ENCODE assay signal across 13 cellular contexts in genomic region chr15:93027413-93027812, GRCh38.
DNase-seq lines count a peak whose midpoint lies in the region; ATAC-seq and TF ChIP-seq lines count a peak whose summit lies in the region.
"Had no signal": no experiment of that assay in that cellular context is flagged by ENCODE, and none has a peak within 500 bp of the region (broad histone marks: within the 10 kb centered on the region; RNA-seq: fewer than 3 reads in every experiment).

No MANE protein-coding gene starts in this region.

- intact Hi-C loops in heart left ventricle (cut with DNase I), result loop anchor here in 2 of 10 donors (10.0 kb wide), 2 partner anchors 233 to 1297 kb away; no protein-coding TSS in a partner anchor
- intact Hi-C loops in Right ventricle myocardium superior (cut with DNase I), result no loop called here
- intact Hi-C loops in right lobe of liver (cut with DNase I), result no loop called here

- no peaks in the 10 kb centered on the region for H3K9me3 ChIP-seq in heart left ventricle
- no peaks in the 10 kb centered on the region for H3K9me3 ChIP-seq in right lobe of liver

- no peaks in the 10 kb centered on the region for H3K27me3 ChIP-seq in heart left ventricle
- no peaks in the 10 kb centered on the region for H3K27me3 ChIP-seq in right lobe of liver

- H3K4me1 ChIP-seq in heart left ventricle (peaks cover 0 to 67% (median 47%) of the 10 kb centered on the region in 12 donors), right lobe of liver (peaks cover 0 to 46% (median 19%) of the 10 kb centered on the region in 4 donors)

- no peak overlapping the region for H3K4me3 ChIP-seq in heart left ventricle
- H3K4me3 ChIP-seq in right lobe of liver, result no peak overlapping the region

- ATAC-seq in heart left ventricle, result no peak
- ATAC-seq in Right ventricle myocardium superior (ENCODE audit: poor library complexity), result no peak
- ATAC-seq in right lobe of liver, result peak; percentile 11 to 55 (median 37)
- ATAC-seq in GM18909 (IDR thresholded peaks at IDR 0.05; ENCODE audit: poor library complexity, unreplicated experiment), result no peak
- ATAC-seq: T-cell had no signal

- H3K36me3 ChIP-seq in heart left ventricle (peaks cover 0 to 56% (median 51%) of the 10 kb centered on the region in 9 donors), right lobe of liver (peaks cover 4 to 40% (median 13%) of the 10 kb centered on the region in 4 donors)

- DNase-seq in heart left ventricle, result peak in 1 of 5 donors; percentile 65
- no peak for DNase-seq in Right ventricle myocardium superior
- DNase-seq in right lobe of liver, result peak in 1 of 3 donors; percentile 69
- peak; percentile 32 for DNase-seq in ureter (ENCODE audit: low spot score)
- no peak for DNase-seq in AG20443 (ENCODE audit: low spot score)
- DNase-seq in middle frontal gyrus (ENCODE audit: extremely low spot score, low spot score), result no peak
- DNase-seq: CD4-positive, alpha-beta memory T cell; NCI-H748 treated with DMSO at 0.1 percent for 48 hours; stimulated activated CD4-positive, alpha-beta T cell treated with anti-CD3 and anti-CD28 coated beads, Interleukin-12 subunit alpha, Interleukin-12 subunit beta, amount 100 ng/mL, for 4 hours; stimulated activated naive CD4-positive, alpha-beta T cell treated with Interleukin-2 at 50 U/mL for 16 hours had no signal

- TF ChIP-seq CTCF in heart left ventricle (IDR thresholded peaks at IDR 0.05) (no peak), right lobe of liver (IDR thresholded peaks at IDR 0.05) (no peak)

- TF ChIP-seq POLR2A in heart left ventricle (IDR thresholded peaks at IDR 0.05) (no peak), right lobe of liver (IDR thresholded peaks at IDR 0.05) (no peak)

- WGBS in heart left ventricle, 4 donors, result 77 to 84% (median 79%) methylated on average over 10 of the region's 10 CpGs
- 6% methylated on average over 6 of the region's 10 CpGs for WGBS in right lobe of liver (ENCODE audit: insufficient coverage, low coverage, low lambda C conversion rate, missing lambda C conversion rate)

- H3K27ac ChIP-seq in heart left ventricle (peak overlapping the region in 10 of 12 donors; percentile 74 to 96 (median 83)), angular gyrus (ENCODE audit: low read depth, low read length) (peak overlapping the region; percentile 1), right lobe of liver (peak overlapping the region in 2 of 3 donors; percentile 83 to 86)

Comparison
In these comparisons a context has a peak if more than half of its experiments do, and no peak if none do; other contexts are left out.
1. ATAC-seq: peak in right lobe of liver (4 of 4); none in heart left ventricle (0 of 4), Right ventricle myocardium superior (single experiment) and GM18909 (single experiment).
2. H3K27ac ChIP-seq: peak in every context shown above with its lines; median percentile 84 in right lobe of liver; 83 in heart left ventricle; 1 in angular gyrus.